9 cellular contexts compared by ENCODE assay signal in the genomic region with DNA sequence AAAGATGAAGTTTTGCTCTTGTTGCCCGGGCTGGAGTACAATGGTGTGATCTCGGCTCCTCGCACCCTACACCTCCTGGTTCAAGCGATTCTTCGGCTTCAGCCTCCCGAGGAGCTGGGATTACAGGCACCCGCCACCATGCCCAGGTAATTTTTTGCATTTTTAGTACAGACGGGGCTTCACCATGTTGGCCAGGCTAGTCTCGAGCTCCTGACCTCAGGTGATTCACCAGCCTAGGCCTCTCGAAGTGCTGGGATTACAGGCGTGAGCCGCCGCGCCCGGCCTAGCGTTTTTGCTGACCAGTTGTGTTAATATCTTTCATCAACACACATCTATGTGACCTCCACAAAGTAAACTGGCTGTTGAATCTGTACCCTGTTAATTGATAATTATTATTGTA. TPM values are rescaled to one million over a fixed set of nuclear protein-coding genes. Genes with fewer than 3 reads are reported as not detected.
"Had no signal": no experiment of that assay in that cellular context is flagged by ENCODE, and none has a peak within 500 bp of the region (broad histone marks: within the 10 kb centered on the region; RNA-seq: fewer than 3 reads in every experiment).

No MANE protein-coding gene starts in this region.

- DNase-seq: IMR-90, KBM-7, KG1 had no signal

- FAIRE-seq: HTR-8/SVneo, K562 had no signal

- H3K4me2 ChIP-seq: KMS-11 had no signal

- H3K4me3 ChIP-seq: K562 had no signal

- H3K9ac ChIP-seq: KMS-11 had no signal

- ATAC-seq: K562 had no signal

- H3K27ac ChIP-seq: HL-60, KMS-11 had no signal

RNA-seq across cellular contexts. Expression of a gene that starts 49.4 kb away (rescaled TPM):
- total RNA-seq: HT-29, HT1080, IMR-90, K562 had no signal
- polyA plus RNA-seq: IMR-90, K562 had no signal
